In the genomic region with DNA sequence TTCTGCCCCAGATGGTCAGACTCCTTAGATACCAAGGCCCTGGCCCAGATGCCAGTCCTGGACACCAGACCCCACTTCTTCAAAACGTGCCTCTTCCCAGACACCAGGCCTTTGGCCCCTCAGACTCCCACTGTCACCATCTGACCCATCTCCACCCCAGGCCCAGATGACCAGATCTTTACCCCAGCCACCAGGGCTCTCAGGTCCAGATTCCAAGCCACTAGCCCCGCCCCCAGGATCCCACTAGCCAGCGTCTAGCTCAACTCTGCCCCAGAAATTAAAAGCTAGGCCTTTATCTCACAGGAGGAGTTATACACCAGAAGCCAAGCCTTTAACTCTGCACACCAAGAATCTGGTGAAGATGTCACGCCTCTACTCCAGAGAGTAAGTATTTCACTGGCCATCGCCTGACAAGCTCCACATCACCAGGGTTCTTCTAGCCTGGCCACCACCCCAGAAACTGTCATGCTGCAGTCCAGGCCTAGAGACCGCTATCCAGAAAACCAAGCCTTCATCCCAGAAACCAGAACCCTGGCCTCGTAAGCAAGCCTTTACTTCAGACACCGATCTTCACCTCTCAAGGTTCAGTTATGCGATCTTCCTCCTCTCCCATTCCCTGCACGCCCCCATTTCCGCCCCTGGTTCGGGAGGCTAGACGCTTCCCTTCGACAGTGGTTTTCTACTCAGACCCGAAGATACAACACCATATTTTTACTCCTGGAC, we compare ENCODE assay signal across 1 cellular context.
TF ChIP-seq lines count a peak whose summit lies in the region.

No MANE protein-coding gene starts in this region.

TF ChIP-seq in K562, 482 proteins besides CTCF, POLR2A, EP300 and RAD21:
- TF ChIP-seq ZNF511 (CRISPR knock-in tag; IDR thresholded peaks at IDR 0.05) (peak; percentile 32; the same call in 1 of the 2 replicates), TEAD1 (CRISPR knock-in tag; IDR thresholded peaks at IDR 0.05) (0 out of 4 replicates have a peak, but pooled peaks of 1 of the 2 experiments have one; percentile 26), HLTF (IDR thresholded peaks at IDR 0.05) (no peak), CHD1 (IDR thresholded peaks at IDR 0.05; ENCODE audit: low read length) (peak; percentile 33)
- TF ChIP-seq, protein P1, sequence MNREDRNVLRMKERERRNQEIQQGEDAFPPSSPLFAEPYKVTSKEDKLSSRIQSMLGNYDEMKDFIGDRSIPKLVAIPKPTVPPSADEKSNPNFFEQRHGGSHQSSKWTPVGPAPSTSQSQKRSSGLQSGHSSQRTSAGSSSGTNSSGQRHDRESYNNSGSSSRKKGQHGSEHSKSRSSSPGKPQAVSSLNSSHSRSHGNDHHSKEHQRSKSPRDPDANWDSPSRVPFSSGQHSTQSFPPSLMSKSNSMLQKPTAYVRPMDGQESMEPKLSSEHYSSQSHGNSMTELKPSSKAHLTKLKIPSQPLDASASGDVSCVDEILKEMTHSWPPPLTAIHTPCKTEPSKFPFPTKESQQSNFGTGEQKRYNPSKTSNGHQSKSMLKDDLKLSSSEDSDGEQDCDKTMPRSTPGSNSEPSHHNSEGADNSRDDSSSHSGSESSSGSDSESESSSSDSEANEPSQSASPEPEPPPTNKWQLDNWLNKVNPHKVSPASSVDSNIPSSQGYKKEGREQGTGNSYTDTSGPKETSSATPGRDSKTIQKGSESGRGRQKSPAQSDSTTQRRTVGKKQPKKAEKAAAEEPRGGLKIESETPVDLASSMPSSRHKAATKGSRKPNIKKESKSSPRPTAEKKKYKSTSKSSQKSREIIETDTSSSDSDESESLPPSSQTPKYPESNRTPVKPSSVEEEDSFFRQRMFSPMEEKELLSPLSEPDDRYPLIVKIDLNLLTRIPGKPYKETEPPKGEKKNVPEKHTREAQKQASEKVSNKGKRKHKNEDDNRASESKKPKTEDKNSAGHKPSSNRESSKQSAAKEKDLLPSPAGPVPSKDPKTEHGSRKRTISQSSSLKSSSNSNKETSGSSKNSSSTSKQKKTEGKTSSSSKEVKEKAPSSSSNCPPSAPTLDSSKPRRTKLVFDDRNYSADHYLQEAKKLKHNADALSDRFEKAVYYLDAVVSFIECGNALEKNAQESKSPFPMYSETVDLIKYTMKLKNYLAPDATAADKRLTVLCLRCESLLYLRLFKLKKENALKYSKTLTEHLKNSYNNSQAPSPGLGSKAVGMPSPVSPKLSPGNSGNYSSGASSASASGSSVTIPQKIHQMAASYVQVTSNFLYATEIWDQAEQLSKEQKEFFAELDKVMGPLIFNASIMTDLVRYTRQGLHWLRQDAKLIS (CRISPR knock-in tag; IDR thresholded peaks at IDR 0.05) = 0 out of 2 replicates have a peak, but pooled peaks have one; percentile 44
- TF ChIP-seq, protein P2, sequence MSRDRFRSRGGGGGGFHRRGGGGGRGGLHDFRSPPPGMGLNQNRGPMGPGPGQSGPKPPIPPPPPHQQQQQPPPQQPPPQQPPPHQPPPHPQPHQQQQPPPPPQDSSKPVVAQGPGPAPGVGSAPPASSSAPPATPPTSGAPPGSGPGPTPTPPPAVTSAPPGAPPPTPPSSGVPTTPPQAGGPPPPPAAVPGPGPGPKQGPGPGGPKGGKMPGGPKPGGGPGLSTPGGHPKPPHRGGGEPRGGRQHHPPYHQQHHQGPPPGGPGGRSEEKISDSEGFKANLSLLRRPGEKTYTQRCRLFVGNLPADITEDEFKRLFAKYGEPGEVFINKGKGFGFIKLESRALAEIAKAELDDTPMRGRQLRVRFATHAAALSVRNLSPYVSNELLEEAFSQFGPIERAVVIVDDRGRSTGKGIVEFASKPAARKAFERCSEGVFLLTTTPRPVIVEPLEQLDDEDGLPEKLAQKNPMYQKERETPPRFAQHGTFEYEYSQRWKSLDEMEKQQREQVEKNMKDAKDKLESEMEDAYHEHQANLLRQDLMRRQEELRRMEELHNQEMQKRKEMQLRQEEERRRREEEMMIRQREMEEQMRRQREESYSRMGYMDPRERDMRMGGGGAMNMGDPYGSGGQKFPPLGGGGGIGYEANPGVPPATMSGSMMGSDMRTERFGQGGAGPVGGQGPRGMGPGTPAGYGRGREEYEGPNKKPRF (IDR thresholded peaks at IDR 0.05; ENCODE audit: low read depth, low read length) = no peak
